In the genomic region with DNA sequence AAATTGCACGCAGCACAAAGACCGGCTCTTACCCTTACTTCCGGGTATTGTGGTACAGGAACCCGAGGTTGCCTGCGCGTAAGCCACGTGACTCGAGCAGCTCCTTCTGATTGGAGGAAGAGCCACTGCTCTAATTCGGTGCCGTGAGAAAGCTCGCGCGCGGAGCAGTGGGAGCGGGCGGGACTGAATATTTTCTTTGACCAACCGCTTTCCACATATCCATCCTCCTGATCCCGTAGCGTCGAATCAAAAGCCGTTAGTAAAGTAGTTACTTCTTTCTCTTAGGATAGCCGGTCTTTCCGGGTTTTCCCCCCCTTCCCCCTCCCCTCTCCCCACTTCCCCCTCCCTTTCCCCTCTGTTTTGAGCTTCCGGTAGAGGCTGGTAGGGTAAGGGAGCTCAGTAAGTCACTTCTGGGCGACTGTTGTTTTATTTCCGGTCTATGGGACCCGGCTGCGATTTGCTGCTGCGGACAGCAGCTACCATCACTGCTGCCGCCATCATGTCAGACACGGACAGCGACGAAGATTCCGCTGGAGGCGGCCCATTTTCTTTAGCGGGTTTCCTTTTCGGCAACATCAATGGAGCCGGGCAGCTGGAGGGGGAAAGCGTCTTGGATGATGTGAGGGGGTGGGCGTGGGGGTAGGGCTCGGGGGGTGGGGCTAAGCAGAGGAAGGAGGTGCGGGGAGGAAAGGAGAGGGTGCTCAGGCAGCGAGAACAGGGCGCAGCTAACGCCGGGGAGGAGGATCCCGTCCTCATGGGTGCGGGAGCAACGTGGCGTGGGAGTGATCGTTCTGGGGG, we compare ENCODE assay signal across 8 cellular contexts.
A peak's percentile ranks its signal among the peaks of the same experiment; 100 is the strongest.
DNase-seq lines count a peak whose midpoint lies in the region; ATAC-seq and TF ChIP-seq lines count a peak whose summit lies in the region.

Gene TAF1, plus strand, starts transcription at position 482 of the 798 bp plus-strand sequence. Its CDS starts 18 bp downstream, at position 500.

- peak; percentile 93 for ATAC-seq in GM19035 (IDR thresholded peaks at IDR 0.05; ENCODE audit: unreplicated experiment)
- ATAC-seq in HG03354 (IDR thresholded peaks at IDR 0.05; ENCODE audit: poor library complexity, severe bottlenecking, unreplicated experiment), result peak; percentile 92
- ATAC-seq in activated CD4-positive, CD25-positive, alpha-beta regulatory T cell treated with anti-CD3 and anti-CD28 coated beads, Interleukin-2, amount 50 U/mL, for 24 hours, result peak; percentile 91

- TF ChIP-seq CTCF in AG09319 (IDR thresholded peaks at IDR 0.05; ENCODE audit: low read depth, low read length), result no peak

- DNase-seq in AG09319 (ENCODE audit: extremely low read depth, low read depth) (peak; percentile 94), NCI-H446 treated with DMSO at 0.1 percent for 48 hours (lab: John Stamatoyannopoulos, UW) (peak; percentile 96), cerebellar cortex (ENCODE audit: low spot score) (peak; percentile 97), iris pigment epithelial cell (ENCODE audit: low read depth) (peak; percentile 96)
- DNase-seq in stimulated activated CD4-positive, alpha-beta T cell treated with anti-CD3 and anti-CD28 coated beads, Interleukin-12 subunit alpha, Interleukin-12 subunit beta, amount 100 ng/mL, for 24 hours (ENCODE audit: low read depth in 2 of 2), result peak; percentile 70 to 82

Comparison
In these comparisons a context has a peak if more than half of its experiments do, and no peak if none do; other contexts are left out.
1. Peak in every context shown above with its lines: DNase-seq and ATAC-seq.